ENCODE assay signal across 9 cellular contexts in genomic region chr12:95788637-95789036, GRCh38. TPM values are rescaled to one million over a fixed set of nuclear protein-coding genes. Genes with fewer than 3 reads are reported as not detected.
DNase-seq lines count a peak whose midpoint lies in the region; ATAC-seq and TF ChIP-seq lines count a peak whose summit lies in the region.
"Had no signal": no experiment of that assay in that cellular context is flagged by ENCODE, and none has a peak within 500 bp of the region (broad histone marks: within the 10 kb centered on the region; RNA-seq: fewer than 3 reads in every experiment).

No MANE protein-coding gene starts in this region.

- peaks cover 18% of the 10 kb centered on the region for H3K4me1 Mint-ChIP-seq in stimulated activated naive CD8-positive, alpha-beta T cell treated with anti-CD3 and anti-CD28 coated beads, Interleukin-15, amount 100 ng/mL, for 72 hours

- no peak for TF ChIP-seq POLR2A in upper lobe of left lung (IDR thresholded peaks at IDR 0.05)

- H3K4me3 ChIP-seq in heart right ventricle (peak overlapping the region in 8 of 10 donors; percentile 55 to 96 (median 90)), right atrium auricular region (peak overlapping the region in 1 of 2 donors; percentile 86), astrocyte of the spinal cord (ENCODE audit: low read depth, low read length) (no peak overlapping the region), upper lobe of left lung (peak overlapping the region in 3 of 4 donors; percentile 73 to 87 (median 83))

- no peak overlapping the region for H3K27ac Mint-ChIP-seq in stimulated activated naive CD8-positive, alpha-beta T cell treated with anti-CD3 and anti-CD28 coated beads, Interleukin-15, amount 100 ng/mL, for 72 hours

- ATAC-seq in heart right ventricle: no peak
- no peak for ATAC-seq in upper lobe of left lung (ENCODE audit: low FRiP score in 2 of 2)
- ATAC-seq in stimulated activated naive CD8-positive, alpha-beta T cell treated with anti-CD3 and anti-CD28 coated beads, Interleukin-15, amount 100 ng/mL, for 72 hours: no peak

- H3K27me3 ChIP-seq in heart right ventricle (peaks cover 0 to 66% (median 0%) of the 10 kb centered on the region in 7 donors), right atrium auricular region (no peaks in the 10 kb centered on the region), upper lobe of left lung (peaks cover 0 to 7% (median 1%) of the 10 kb centered on the region in 4 donors)

- H3K27me3 Mint-ChIP-seq in stimulated activated naive CD8-positive, alpha-beta T cell treated with anti-CD3 and anti-CD28 coated beads, Interleukin-15, amount 100 ng/mL, for 72 hours: peaks cover 75% of the 10 kb centered on the region

- WGBS in heart right ventricle, 2 donors: 45 to 50% methylated on average over 1 of the region's 1 CpG
- 48 to 62% methylated on average over 1 of the region's 1 CpG for WGBS in upper lobe of left lung, 2 donors

- TF ChIP-seq CTCF in heart right ventricle (IDR thresholded peaks at IDR 0.05): no peak
- no peak for TF ChIP-seq CTCF in right atrium auricular region (IDR thresholded peaks at IDR 0.05)
- no peak for TF ChIP-seq CTCF in astrocyte of the spinal cord (IDR thresholded peaks at IDR 0.05; ENCODE audit: low read depth, low read length)
- no peak for TF ChIP-seq CTCF in upper lobe of left lung (IDR thresholded peaks at IDR 0.05)

- no peak overlapping the region for H3K4me3 Mint-ChIP-seq in stimulated activated naive CD8-positive, alpha-beta T cell treated with anti-CD3 and anti-CD28 coated beads, Interleukin-15, amount 100 ng/mL, for 72 hours

- H3K9me3 Mint-ChIP-seq in stimulated activated naive CD8-positive, alpha-beta T cell treated with anti-CD3 and anti-CD28 coated beads, Interleukin-15, amount 100 ng/mL, for 72 hours: no peaks in the 10 kb centered on the region

- DNase-seq in heart right ventricle: no peak
- no peak for DNase-seq in right atrium auricular region (ENCODE audit: low spot score)
- peak; percentile 52 for DNase-seq in astrocyte of the spinal cord (ENCODE audit: low read depth, low spot score)
- peak; percentile 38 for DNase-seq in kidney glomerular epithelial cell (lab: John Stamatoyannopoulos, UW)
- DNase-seq in upper lobe of left lung: no peak
- DNase-seq in inferior parietal cortex (ENCODE audit: extremely low spot score): no peak
- no peak for DNase-seq in stimulated activated CD4-positive, alpha-beta T cell treated with anti-CD3 and anti-CD28 coated beads, Interleukin-4, amount 100 ng/mL, for 4 hours
- no peak for DNase-seq in stimulated activated naive CD8-positive, alpha-beta T cell treated with anti-CD3 and anti-CD28 coated beads, Interleukin-15, amount 100 ng/mL, for 72 hours
- DNase-seq: Right ventricle myocardium superior had no signal

- intact Hi-C loops in heart right ventricle (cut with DNase I): loop anchor here in 1 of 10 donors (10.0 kb wide), 1 partner anchor 114 kb away; no protein-coding TSS in a partner anchor

- H3K27ac ChIP-seq in heart right ventricle: peak overlapping the region in 2 of 10 donors; percentile 90
- H3K27ac ChIP-seq in right atrium auricular region: no peak overlapping the region
- H3K27ac ChIP-seq in upper lobe of left lung: peak overlapping the region in 1 of 4 donors; percentile 84

- H3K36me3 ChIP-seq in heart right ventricle: peaks cover 0 to 29% (median 0%) of the 10 kb centered on the region in 9 donors
- H3K36me3 ChIP-seq in right atrium auricular region: peaks cover 6% of the 10 kb centered on the region
- no peaks in the 10 kb centered on the region for H3K36me3 ChIP-seq in upper lobe of left lung

- H3K4me1 ChIP-seq in heart right ventricle: peaks cover 4 to 70% (median 34%) of the 10 kb centered on the region in 9 donors
- H3K4me1 ChIP-seq in right atrium auricular region: peaks cover 0 to 61% of the 10 kb centered on the region in 2 donors
- peaks cover 20 to 57% (median 27%) of the 10 kb centered on the region in 4 donors for H3K4me1 ChIP-seq in upper lobe of left lung

- TF ChIP-seq EP300 in upper lobe of left lung (IDR thresholded peaks at IDR 0.05): no peak

- no peaks in the 10 kb centered on the region for H3K9me3 ChIP-seq in heart right ventricle
- no peaks in the 10 kb centered on the region for H3K9me3 ChIP-seq in right atrium auricular region
- no peaks in the 10 kb centered on the region for H3K9me3 ChIP-seq in upper lobe of left lung

- in situ Hi-C loops in astrocyte of the spinal cord (cut with HindIII; ENCODE audit: low sequenced_read_pairs): no loop called here

RNA-seq across cellular contexts. Expression of gene NTN4, which starts 1.9 kb away (rescaled TPM):
- total RNA-seq in heart right ventricle (100 to 1,000 TPM in 1 of 10 donors, 10 to 100 TPM in 9; 54.7 to 105 (median 67.7) TPM), right atrium auricular region (10 to 100 TPM; 69.0 to 85.3 TPM), upper lobe of left lung (100 to 1,000 TPM in 2 of 6 donors, 10 to 100 TPM in 4; 74.1 to 115 (median 94.3) TPM)
- polyA plus RNA-seq in heart right ventricle: 10 to 100 TPM; 17.9 to 27.7 TPM

Comparison
In these comparisons a context has a peak if more than half of its experiments do, and no peak if none do; other contexts are left out.
1. DNase-seq: peak in astrocyte of the spinal cord (single experiment) and kidney glomerular epithelial cell (single experiment); none in heart right ventricle (0 of 2), right atrium auricular region (single experiment), upper lobe of left lung (0 of 2), inferior parietal cortex (single experiment), stimulated activated CD4-positive, alpha-beta T cell treated with anti-CD3 and anti-CD28 coated beads, Interleukin-4, amount 100 ng/mL, for 4 hours (0 of 2) and stimulated activated naive CD8-positive, alpha-beta T cell treated with anti-CD3 and anti-CD28 coated beads, Interleukin-15, amount 100 ng/mL, for 72 hours (0 of 2).